ENCODE assay signal across 18 cellular contexts in the genomic region with DNA sequence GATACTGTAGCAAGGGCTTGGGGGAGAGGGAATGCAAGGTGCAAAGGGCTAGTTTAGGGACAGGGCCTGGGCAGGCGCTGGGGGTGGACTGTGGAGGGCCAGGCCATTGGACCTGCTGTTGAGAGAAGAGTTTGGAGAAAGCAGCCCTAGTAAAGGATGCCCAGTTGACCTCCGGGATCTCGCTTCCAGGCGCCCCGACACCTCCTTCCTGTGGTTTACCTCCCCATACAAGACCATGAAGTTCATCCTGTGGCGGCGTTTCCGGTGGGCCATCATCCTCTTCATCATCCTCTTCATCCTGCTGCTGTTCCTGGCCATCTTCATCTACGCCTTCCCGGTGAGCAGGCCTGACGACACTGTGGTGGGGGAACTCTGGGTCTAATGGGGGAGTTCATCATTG.
DNase-seq lines count a peak whose midpoint lies in the region; ATAC-seq and TF ChIP-seq lines count a peak whose summit lies in the region.
"Had no signal": no experiment of that assay in that cellular context is flagged by ENCODE, and none has a peak within 500 bp of the region (broad histone marks: within the 10 kb centered on the region; RNA-seq: fewer than 3 reads in every experiment).

No MANE protein-coding gene starts in this region.

- no peaks in the 10 kb centered on the region for H3K9me3 ChIP-seq in neuronal stem cell (replicated peaks in 1 of 2; ENCODE audit: control insufficient read depth in 2 of 2, insufficient read depth in 1 of 2, low read depth in 1 of 2, low read length in 2 of 2)
- no peaks in the 10 kb centered on the region for H3K9me3 ChIP-seq in upper lobe of right lung

- H3K18ac ChIP-seq in neuronal stem cell (ENCODE audit: low read length), result peak overlapping the region; percentile 0

- H3K27me3 Mint-ChIP-seq in WTC11 (ENCODE audit: low read depth), result no peaks in the 10 kb centered on the region
- H3K27me3 Mint-ChIP-seq: CD4-positive, CD25-positive, alpha-beta regulatory T cell had no signal

- H4K91ac ChIP-seq in neuronal stem cell (ENCODE audit: low read depth, low read length, poor library complexity), result no peak overlapping the region

- H3K4me3 ChIP-seq in neuronal stem cell (ENCODE audit: low read length in 2 of 2) (no peak overlapping the region), upper lobe of right lung (no peak overlapping the region)
- H3K4me3 ChIP-seq: GM23248 had no signal

- H3K9ac ChIP-seq in neuronal stem cell (ENCODE audit: low read depth, low read length, poor library complexity), result no peak overlapping the region
- H3K9ac ChIP-seq: GM23248 had no signal

- no peaks in the 10 kb centered on the region for H3K9me3 Mint-ChIP-seq in WTC11
- H3K9me3 Mint-ChIP-seq: H9 had no signal

- no peak overlapping the region for H3K14ac ChIP-seq in neuronal stem cell (ENCODE audit: low read length)

- no peaks in the 10 kb centered on the region for H3K4me1 Mint-ChIP-seq in WTC11
- H3K4me1 Mint-ChIP-seq: CD4-positive, CD25-positive, alpha-beta regulatory T cell had no signal

- peaks cover 0 to 3% of the 10 kb centered on the region in 2 donors for H3K4me1 ChIP-seq in neuronal stem cell (ENCODE audit: control insufficient read depth in 2 of 2, insufficient read depth in 1 of 2, low read depth in 1 of 2, low read length in 2 of 2)
- H3K4me1 ChIP-seq in upper lobe of right lung, result no peaks in the 10 kb centered on the region

- POLR2A ChIA-PET in WTC11 (lab: Charles Lee), result no interaction called here

- H3K4ac ChIP-seq in neuronal stem cell (ENCODE audit: low read length), result no peak overlapping the region

- H2BK120ac ChIP-seq in neuronal stem cell (ENCODE audit: low read depth, low read length), result no peak overlapping the region

- H3K79me1 ChIP-seq in neuronal stem cell (ENCODE audit: low read depth, low read length), result no peaks in the 10 kb centered on the region

- no peak overlapping the region for H4K8ac ChIP-seq in neuronal stem cell (ENCODE audit: low read depth, low read length)

- DNase-seq in cardiac septum (ENCODE audit: low spot score) (peak; percentile 51), left cardiac atrium (no peak), WTC11 (ENCODE audit: low spot score) (peak; percentile 5), neuronal stem cell (ENCODE audit: low spot score) (no peak), upper lobe of right lung (peak; percentile 45), H4 (ENCODE audit: low spot score) (no peak), activated gamma-delta T cell (lab: John Stamatoyannopoulos, UW) (no peak)
- DNase-seq: CD4-positive, CD25-positive, alpha-beta regulatory T cell; GM23248; H9; Karpas-422; NCI-H1092; NCI-H1417 treated with DMSO at 0.1 percent for 48 hours; NCI-H1694 treated with DMSO at 0.1 percent for 48 hours; NCI-H2081; NCI-H2227 treated with DMSO at 0.1 percent for 48 hours; NCI-H526 treated with DMSO at 0.1 percent for 48 hours had no signal

- H2BK12ac ChIP-seq in neuronal stem cell (ENCODE audit: low read length), result no peak overlapping the region

- TF ChIP-seq CTCF in WTC11 (IDR thresholded peaks at IDR 0.05), result no peak
- TF ChIP-seq CTCF in upper lobe of right lung (IDR thresholded peaks at IDR 0.05), result no peak

- H2BK5ac ChIP-seq in neuronal stem cell (ENCODE audit: low read length), result no peak overlapping the region

- H3K27ac ChIP-seq in neuronal stem cell (replicated peaks; ENCODE audit: low read length), result no peak overlapping the region
- no peak overlapping the region for H3K27ac ChIP-seq in upper lobe of right lung
- H3K27ac ChIP-seq: GM23248, RWPE1 had no signal

- no peak overlapping the region for H3K4me2 ChIP-seq in neuronal stem cell (ENCODE audit: insufficient read depth, low read length, poor library complexity, severe bottlenecking)

- H2AFZ ChIP-seq in neuronal stem cell (ENCODE audit: low read length), result no peak overlapping the region
- H2AFZ ChIP-seq: GM23248 had no signal

- H3K36me3 ChIP-seq in neuronal stem cell (replicated peaks in 1 of 2; ENCODE audit: control insufficient read depth in 2 of 2, insufficient read depth in 2 of 2, low read length in 2 of 2) (no peaks in the 10 kb centered on the region), upper lobe of right lung (no peaks in the 10 kb centered on the region)

- H2BK15ac ChIP-seq in neuronal stem cell (ENCODE audit: low read length), result no peak overlapping the region

- H3K4me3 Mint-ChIP-seq in WTC11, result no peak overlapping the region
- H3K4me3 Mint-ChIP-seq: H9 had no signal

- no peak for ATAC-seq in left cardiac atrium
- ATAC-seq in WTC11, result no peak
- ATAC-seq in upper lobe of right lung, result no peak

- H3K27me3 ChIP-seq in neuronal stem cell (ENCODE audit: control insufficient read depth in 3 of 3, insufficient read depth in 3 of 3, low read depth in 1 of 3, low read length in 3 of 3) (no peaks in the 10 kb centered on the region), upper lobe of right lung (no peaks in the 10 kb centered on the region)

- H3K23ac ChIP-seq in neuronal stem cell (ENCODE audit: low read depth, low read length, poor library complexity), result no peak overlapping the region

- H2AK5ac ChIP-seq in neuronal stem cell (ENCODE audit: low read depth, low read length), result no peak overlapping the region

- no CpG with 5 or more reads among the region's 11 CpGs for WGBS in neuronal stem cell (ENCODE audit: extremely low coverage in 2 of 2, insufficient read length in 2 of 2, insufficient replicate concordance in 1 of 2), 2 donors

- H3K27ac Mint-ChIP-seq in WTC11, result no peak overlapping the region
- H3K27ac Mint-ChIP-seq: CD4-positive, CD25-positive, alpha-beta regulatory T cell; H9 had no signal

- CTCF ChIA-PET in WTC11 (lab: Charles Lee), result no interaction called here

- no peaks in the 10 kb centered on the region for H3K36me3 Mint-ChIP-seq in WTC11
- H3K36me3 Mint-ChIP-seq: CD4-positive, CD25-positive, alpha-beta regulatory T cell had no signal

- intact Hi-C loops in cardiac septum (cut with DNase I), result no loop called here
- intact Hi-C loops in left cardiac atrium (cut with DNase I), result loop anchor here in 1 of 2 donors (10.0 kb wide), 1 partner anchor 112 kb away; no protein-coding TSS in a partner anchor
- intact Hi-C loops in upper lobe of right lung (cut with DNase I), result loop anchor here (10.0 kb wide), 1 partner anchor 1272 kb away; no protein-coding TSS in a partner anchor

TF ChIP-seq in WTC11, 78 proteins besides CTCF, POLR2A, EP300 and RAD21 (continues in another document):
- TF ChIP-seq NR1H2 (CRISPR knock-in tag; IDR thresholded peaks at IDR 0.05) (no peak), TP53 (CRISPR knock-in tag; IDR thresholded peaks at IDR 0.05) (no peak), OVOL2 (CRISPR knock-in tag; IDR thresholded peaks at IDR 0.05; ENCODE audit: borderline replicate concordance) (no peak)
- TF ChIP-seq, protein P1, sequence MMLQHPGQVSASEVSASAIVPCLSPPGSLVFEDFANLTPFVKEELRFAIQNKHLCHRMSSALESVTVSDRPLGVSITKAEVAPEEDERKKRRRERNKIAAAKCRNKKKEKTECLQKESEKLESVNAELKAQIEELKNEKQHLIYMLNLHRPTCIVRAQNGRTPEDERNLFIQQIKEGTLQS (CRISPR knock-in tag; conservative IDR thresholded peaks at IDR 0.05), result no peak
- TF ChIP-seq, protein P2, sequence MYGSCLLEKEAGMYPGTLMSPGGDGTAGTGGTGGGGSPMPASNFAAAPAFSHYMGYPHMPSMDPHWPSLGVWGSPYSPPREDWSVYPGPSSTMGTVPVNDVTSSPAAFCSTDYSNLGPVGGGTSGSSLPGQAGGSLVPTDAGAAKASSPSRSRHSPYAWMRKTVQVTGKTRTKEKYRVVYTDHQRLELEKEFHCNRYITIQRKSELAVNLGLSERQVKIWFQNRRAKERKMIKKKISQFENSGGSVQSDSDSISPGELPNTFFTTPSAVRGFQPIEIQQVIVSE (CRISPR knock-in tag; IDR thresholded peaks at IDR 0.05; ENCODE audit: borderline replicate concordance), result no peak
- TF ChIP-seq, protein P3, sequence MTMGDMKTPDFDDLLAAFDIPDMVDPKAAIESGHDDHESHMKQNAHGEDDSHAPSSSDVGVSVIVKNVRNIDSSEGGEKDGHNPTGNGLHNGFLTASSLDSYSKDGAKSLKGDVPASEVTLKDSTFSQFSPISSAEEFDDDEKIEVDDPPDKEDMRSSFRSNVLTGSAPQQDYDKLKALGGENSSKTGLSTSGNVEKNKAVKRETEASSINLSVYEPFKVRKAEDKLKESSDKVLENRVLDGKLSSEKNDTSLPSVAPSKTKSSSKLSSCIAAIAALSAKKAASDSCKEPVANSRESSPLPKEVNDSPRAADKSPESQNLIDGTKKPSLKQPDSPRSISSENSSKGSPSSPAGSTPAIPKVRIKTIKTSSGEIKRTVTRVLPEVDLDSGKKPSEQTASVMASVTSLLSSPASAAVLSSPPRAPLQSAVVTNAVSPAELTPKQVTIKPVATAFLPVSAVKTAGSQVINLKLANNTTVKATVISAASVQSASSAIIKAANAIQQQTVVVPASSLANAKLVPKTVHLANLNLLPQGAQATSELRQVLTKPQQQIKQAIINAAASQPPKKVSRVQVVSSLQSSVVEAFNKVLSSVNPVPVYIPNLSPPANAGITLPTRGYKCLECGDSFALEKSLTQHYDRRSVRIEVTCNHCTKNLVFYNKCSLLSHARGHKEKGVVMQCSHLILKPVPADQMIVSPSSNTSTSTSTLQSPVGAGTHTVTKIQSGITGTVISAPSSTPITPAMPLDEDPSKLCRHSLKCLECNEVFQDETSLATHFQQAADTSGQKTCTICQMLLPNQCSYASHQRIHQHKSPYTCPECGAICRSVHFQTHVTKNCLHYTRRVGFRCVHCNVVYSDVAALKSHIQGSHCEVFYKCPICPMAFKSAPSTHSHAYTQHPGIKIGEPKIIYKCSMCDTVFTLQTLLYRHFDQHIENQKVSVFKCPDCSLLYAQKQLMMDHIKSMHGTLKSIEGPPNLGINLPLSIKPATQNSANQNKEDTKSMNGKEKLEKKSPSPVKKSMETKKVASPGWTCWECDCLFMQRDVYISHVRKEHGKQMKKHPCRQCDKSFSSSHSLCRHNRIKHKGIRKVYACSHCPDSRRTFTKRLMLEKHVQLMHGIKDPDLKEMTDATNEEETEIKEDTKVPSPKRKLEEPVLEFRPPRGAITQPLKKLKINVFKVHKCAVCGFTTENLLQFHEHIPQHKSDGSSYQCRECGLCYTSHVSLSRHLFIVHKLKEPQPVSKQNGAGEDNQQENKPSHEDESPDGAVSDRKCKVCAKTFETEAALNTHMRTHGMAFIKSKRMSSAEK (CRISPR knock-in tag; IDR thresholded peaks at IDR 0.05; ENCODE audit: borderline replicate concordance), result no peak

Comparison
In these comparisons a context has a peak if more than half of its experiments do, and no peak if none do; other contexts are left out.
1. DNase-seq: peak in cardiac septum (single experiment), WTC11 (single experiment) and upper lobe of right lung (single experiment); none in left cardiac atrium (single experiment), neuronal stem cell (single experiment), H4 (single experiment) and activated gamma-delta T cell (single experiment).